24 cellular contexts compared by ENCODE assay signal in the genomic region with DNA sequence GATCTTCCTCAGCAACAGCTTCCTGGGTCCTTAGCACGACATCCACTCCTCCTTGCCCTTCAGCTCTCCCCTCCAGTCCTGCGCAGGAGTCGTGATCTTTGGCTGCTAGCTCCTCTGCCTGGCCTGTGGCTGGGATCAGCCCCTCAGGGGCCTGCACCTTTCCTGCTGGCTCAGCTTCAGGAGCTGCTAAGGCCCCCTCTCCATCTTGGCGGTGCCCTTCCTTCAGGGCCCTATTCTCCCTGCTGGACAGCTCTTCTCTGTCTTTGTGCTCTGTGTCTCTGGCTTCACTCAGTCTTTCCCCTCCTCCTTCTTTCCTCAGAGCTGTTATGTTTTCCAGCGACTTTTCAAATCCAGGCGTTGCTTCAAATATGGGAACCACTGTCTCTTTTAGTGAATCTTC. TPM values are rescaled to one million over a fixed set of nuclear protein-coding genes. Genes with fewer than 3 reads are reported as not detected.
"Had no signal": no experiment of that assay in that cellular context is flagged by ENCODE, and none has a peak within 500 bp of the region (broad histone marks: within the 10 kb centered on the region; RNA-seq: fewer than 3 reads in every experiment).

No MANE protein-coding gene starts in this region.

- H3K4me3 ChIP-seq: adrenal gland, left lung, mucosa of descending colon, right atrium auricular region, suprapubic skin, upper lobe of right lung had no signal

- H3K4me1 Mint-ChIP-seq: activated naive CD4-positive, alpha-beta T cell treated with anti-CD3 and anti-CD28 coated beads, Interleukin-2, amount 50 U/mL, for 24 hours; naive thymus-derived CD4-positive, alpha-beta T cell; T-helper 17 cell had no signal

- H3K9me3 ChIP-seq: adrenal gland, left lung, mucosa of descending colon, right atrium auricular region, suprapubic skin, upper lobe of right lung had no signal

- H3K27ac ChIP-seq: adrenal gland, left lung, right atrium auricular region, suprapubic skin, upper lobe of right lung had no signal

- H3K9me3 Mint-ChIP-seq: activated CD8-positive, alpha-beta T cell treated with anti-CD3 and anti-CD28 coated beads for 36 hours; activated naive CD4-positive, alpha-beta T cell treated with anti-CD3 and anti-CD28 coated beads, Interleukin-2, amount 50 U/mL, for 24 hours; activated T-cell treated with anti-CD3 and anti-CD28 coated beads, Interleukin-2, amount 50 U/mL, for 4 hours had no signal

- H3K4me3 Mint-ChIP-seq: activated CD8-positive, alpha-beta T cell treated with anti-CD3 and anti-CD28 coated beads for 36 hours; activated naive CD4-positive, alpha-beta T cell treated with anti-CD3 and anti-CD28 coated beads, Interleukin-2, amount 50 U/mL, for 24 hours; activated T-cell treated with anti-CD3 and anti-CD28 coated beads, Interleukin-2, amount 50 U/mL, for 4 hours; naive thymus-derived CD4-positive, alpha-beta T cell; T-helper 17 cell had no signal

- H3K4me1 ChIP-seq: adrenal gland, left lung, right atrium auricular region, suprapubic skin, upper lobe of right lung had no signal

- ATAC-seq: activated CD8-positive, alpha-beta T cell treated with anti-CD3 and anti-CD28 coated beads for 36 hours; activated T-cell treated with anti-CD3 and anti-CD28 coated beads, Interleukin-2, amount 50 U/mL, for 4 hours; esophagus mucosa; left lung; mucosa of descending colon; naive thymus-derived CD4-positive, alpha-beta T cell; stimulated activated naive CD8-positive, alpha-beta T cell treated with anti-CD3 and anti-CD28 coated beads, Interleukin-15, Interleukin-2, amounts not matched to agents 100 U/mL and 50 U/mL, for 24 hours; T-helper 17 cell had no signal

- H3K36me3 Mint-ChIP-seq: activated naive CD4-positive, alpha-beta T cell treated with anti-CD3 and anti-CD28 coated beads, Interleukin-2, amount 50 U/mL, for 24 hours; naive thymus-derived CD4-positive, alpha-beta T cell had no signal

- H3K27me3 ChIP-seq: adrenal gland, right atrium auricular region, suprapubic skin, upper lobe of right lung had no signal

- FAIRE-seq: colon, keratinocyte had no signal

- DNase-seq: activated CD4-positive, alpha-beta T cell treated with anti-CD3 and anti-CD28 coated beads for 48 hours; activated CD8-positive, alpha-beta T cell treated with anti-CD3 and anti-CD28 coated beads for 36 hours; activated effector memory CD4-positive, alpha-beta T cell treated with anti-CD3 and anti-CD28 coated beads, Interleukin-2, amount 50 U/mL, for 16 hours; activated T-cell treated with anti-CD3 and anti-CD28 coated beads, Interleukin-2, amount 50 U/mL, for 4 hours; adrenal gland; left lung; mammary epithelial cell; mucosa of descending colon; naive thymus-derived CD4-positive, alpha-beta T cell; nucleus accumbens; stimulated activated CD4-positive, alpha-beta T cell treated with anti-CD3 and anti-CD28 coated beads, Interleukin-15, amount 100 ng/mL, for 24 hours; stimulated activated CD4-positive, alpha-beta T cell treated with anti-CD3 and anti-CD28 coated beads, Interleukin-4, amount 100 ng/mL, for 1 hour; stimulated activated naive CD8-positive, alpha-beta T cell treated with anti-CD3 and anti-CD28 coated beads, Interleukin-15, Interleukin-2, amounts not matched to agents 100 U/mL and 50 U/mL, for 24 hours; T-helper 17 cell; upper lobe of right lung had no signal

- H3K36me3 ChIP-seq: adrenal gland, left lung, right atrium auricular region, suprapubic skin, upper lobe of right lung had no signal

- H3K27ac Mint-ChIP-seq: activated CD8-positive, alpha-beta T cell treated with anti-CD3 and anti-CD28 coated beads for 36 hours; activated naive CD4-positive, alpha-beta T cell treated with anti-CD3 and anti-CD28 coated beads, Interleukin-2, amount 50 U/mL, for 24 hours; naive thymus-derived CD4-positive, alpha-beta T cell; T-helper 17 cell had no signal

RNA-seq across cellular contexts. Expression of a gene that starts 59.5 kb away (rescaled TPM):
- total RNA-seq: activated CD8-positive, alpha-beta T cell treated with anti-CD3 and anti-CD28 coated beads for 36 hours; activated T-cell treated with anti-CD3 and anti-CD28 coated beads, Interleukin-2, amount 50 U/mL, for 4 hours; adrenal gland; cardiac septum; esophagus mucosa; left lung; mammary epithelial cell; mucosa of descending colon; naive thymus-derived CD4-positive, alpha-beta T cell; posterior vena cava; right atrium auricular region; skeletal muscle tissue; suprapubic skin; T-helper 17 cell; upper lobe of right lung had no signal
- polyA plus RNA-seq: adrenal gland; keratinocyte; mammary epithelial cell; naive thymus-derived CD4-positive, alpha-beta T cell had no signal
